Comparison of ENCODE assay signal across 15 cellular contexts in genomic region chr18:79548621-79548985, GRCh38.
DNase-seq lines count a peak whose midpoint lies in the region; ATAC-seq and TF ChIP-seq lines count a peak whose summit lies in the region.
"Had no signal": no experiment of that assay in that cellular context is flagged by ENCODE, and none has a peak within 500 bp of the region (broad histone marks: within the 10 kb centered on the region; RNA-seq: fewer than 3 reads in every experiment).

No MANE protein-coding gene starts in this region.

- H4K91ac ChIP-seq in neuronal stem cell (ENCODE audit: low read depth, low read length, poor library complexity): no peak overlapping the region

- DNase-seq in activated T-cell treated with anti-CD3 and anti-CD28 coated beads, Interleukin-2, amount 50 U/mL, for 1 hour: peak; percentile 4
- DNase-seq in activated T-cell treated with anti-CD3 and anti-CD28 coated beads, Interleukin-2, amount 50 U/mL, for 24 hours: no peak
- peak; percentile 68 for DNase-seq in chondrocyte (ENCODE audit: low spot score)
- no peak for DNase-seq in neuronal stem cell (ENCODE audit: low spot score)
- peak; percentile 17 to 68 for DNase-seq in aorta
- DNase-seq in glutamatergic neuron: no peak
- no peak for DNase-seq in HAP-1 (ENCODE audit: low spot score in 2 of 2)
- no peak for DNase-seq in hippocampal formation (lab: John Stamatoyannopoulos, UW)
- DNase-seq: CD4-positive, alpha-beta T cell; DMS79; GOT3 had no signal

- no peak overlapping the region for H3K4me2 ChIP-seq in neuronal stem cell (ENCODE audit: insufficient read depth, low read length, poor library complexity, severe bottlenecking)

- no peak overlapping the region for H4K8ac ChIP-seq in neuronal stem cell (ENCODE audit: low read depth, low read length)

- no peak overlapping the region for H3K9ac ChIP-seq in neuronal stem cell (ENCODE audit: low read depth, low read length, poor library complexity)

- H2BK12ac ChIP-seq in neuronal stem cell (ENCODE audit: low read length): peak overlapping the region; percentile 10

- no peaks in the 10 kb centered on the region for H3K79me1 ChIP-seq in neuronal stem cell (ENCODE audit: low read depth, low read length)

- peak overlapping the region; percentile 96 for H2AK5ac ChIP-seq in neuronal stem cell (ENCODE audit: low read depth, low read length)

- H3K4me1 ChIP-seq in neuronal stem cell (ENCODE audit: control insufficient read depth in 2 of 2, insufficient read depth in 1 of 2, low read depth in 1 of 2, low read length in 2 of 2) (peaks cover 0 to 5% of the 10 kb centered on the region in 2 donors), aorta (ENCODE audit: control insufficient read depth in 1 of 2, insufficient read depth in 2 of 2, low read length in 2 of 2) (no peaks in the 10 kb centered on the region), HAP-1 (no peaks in the 10 kb centered on the region)

- H3K27me3 Mint-ChIP-seq in activated T-cell treated with anti-CD3 and anti-CD28 coated beads, Interleukin-2, amount 50 U/mL, for 24 hours: no peaks in the 10 kb centered on the region
- H3K27me3 Mint-ChIP-seq in chondrocyte (ENCODE audit: low read depth) (peaks cover 6% of the 10 kb centered on the region), glutamatergic neuron (ENCODE audit: unreplicated experiment) (no peaks in the 10 kb centered on the region)
- H3K27me3 Mint-ChIP-seq: CD4-positive, alpha-beta T cell had no signal

- intact Hi-C loops in aorta (cut with DNase I): no loop called here

- H3K4me1 Mint-ChIP-seq in activated T-cell treated with anti-CD3 and anti-CD28 coated beads, Interleukin-2, amount 50 U/mL, for 24 hours (ENCODE audit: low read depth): no peaks in the 10 kb centered on the region
- H3K4me1 Mint-ChIP-seq in chondrocyte (ENCODE audit: low read depth) (no peaks in the 10 kb centered on the region), glutamatergic neuron (ENCODE audit: low read depth, unreplicated experiment) (no peaks in the 10 kb centered on the region)
- H3K4me1 Mint-ChIP-seq: H9 had no signal

- H3K27ac ChIP-seq in neuronal stem cell (replicated peaks; ENCODE audit: low read length) (no peak overlapping the region), aorta (ENCODE audit: low read depth in 1 of 2, low read length in 2 of 2) (no peak overlapping the region)
- H3K27ac ChIP-seq: 22Rv1, HL-60 had no signal

- H3K4me3 ChIP-seq in neuronal stem cell (ENCODE audit: low read length in 2 of 2) (no peak overlapping the region), aorta (ENCODE audit: low read length in 2 of 2) (no peak overlapping the region), HAP-1 (no peak overlapping the region)
- H3K4me3 ChIP-seq: GM12878 had no signal

- H3K27me3 ChIP-seq in neuronal stem cell (ENCODE audit: control insufficient read depth in 3 of 3, insufficient read depth in 3 of 3, low read depth in 1 of 3, low read length in 3 of 3): no peaks in the 10 kb centered on the region
- no peaks in the 10 kb centered on the region for H3K27me3 ChIP-seq in aorta (ENCODE audit: control insufficient read depth in 1 of 2, insufficient read depth in 2 of 2, low read length in 1 of 2)
- no peaks in the 10 kb centered on the region for H3K27me3 ChIP-seq in HAP-1 (ENCODE audit: low read depth)

- no peak overlapping the region for H2BK120ac ChIP-seq in neuronal stem cell (ENCODE audit: low read depth, low read length)

- no peak overlapping the region for H2BK5ac ChIP-seq in neuronal stem cell (ENCODE audit: low read length)

- no peaks in the 10 kb centered on the region for H3K36me3 Mint-ChIP-seq in activated T-cell treated with anti-CD3 and anti-CD28 coated beads, Interleukin-2, amount 50 U/mL, for 24 hours (ENCODE audit: low read depth)
- H3K36me3 Mint-ChIP-seq in chondrocyte (ENCODE audit: low read depth) (no peaks in the 10 kb centered on the region), glutamatergic neuron (ENCODE audit: unreplicated experiment) (no peaks in the 10 kb centered on the region)

- no peak for TF ChIP-seq CTCF in chondrocyte (IDR thresholded peaks at IDR 0.05)
- no peak for TF ChIP-seq CTCF in glutamatergic neuron (IDR thresholded peaks at IDR 0.05; ENCODE audit: partially characterized antibody, unreplicated experiment)

- H3K23ac ChIP-seq in neuronal stem cell (ENCODE audit: low read depth, low read length, poor library complexity): peak overlapping the region; percentile 43

- H3K4ac ChIP-seq in neuronal stem cell (ENCODE audit: low read length): no peak overlapping the region

- H3K18ac ChIP-seq in neuronal stem cell (ENCODE audit: low read length): no peak overlapping the region

- H3K14ac ChIP-seq in neuronal stem cell (ENCODE audit: low read length): peak overlapping the region; percentile 38

- no peak overlapping the region for H3K27ac Mint-ChIP-seq in activated T-cell treated with anti-CD3 and anti-CD28 coated beads, Interleukin-2, amount 50 U/mL, for 24 hours
- no peak overlapping the region for H3K27ac Mint-ChIP-seq in chondrocyte (ENCODE audit: unreplicated experiment)
- H3K27ac Mint-ChIP-seq in glutamatergic neuron (ENCODE audit: unreplicated experiment): no peak overlapping the region
- H3K27ac Mint-ChIP-seq: CD4-positive, alpha-beta T cell had no signal

- H3K9me3 ChIP-seq in neuronal stem cell (replicated peaks in 1 of 2; ENCODE audit: control insufficient read depth in 2 of 2, insufficient read depth in 1 of 2, low read depth in 1 of 2, low read length in 2 of 2): peaks cover 0 to 4% of the 10 kb centered on the region in 2 donors
- H3K9me3 ChIP-seq in aorta (ENCODE audit: control insufficient read depth, low read length): no peaks in the 10 kb centered on the region
- no peaks in the 10 kb centered on the region for H3K9me3 ChIP-seq in HAP-1

- no peak overlapping the region for H3K4me3 Mint-ChIP-seq in activated T-cell treated with anti-CD3 and anti-CD28 coated beads, Interleukin-2, amount 50 U/mL, for 24 hours
- H3K4me3 Mint-ChIP-seq in chondrocyte (ENCODE audit: unreplicated experiment) (no peak overlapping the region), glutamatergic neuron (ENCODE audit: unreplicated experiment) (no peak overlapping the region)
- H3K4me3 Mint-ChIP-seq: CD4-positive, alpha-beta T cell; H9 had no signal

- no peak for ATAC-seq in aorta (ENCODE audit: low FRiP score)
- ATAC-seq: GM12878 had no signal

- in situ Hi-C loops in HAP-1 (cut with MboI; ENCODE audit: low sequenced_read_pairs): no loop called here

- no peaks in the 10 kb centered on the region for H3K9me3 Mint-ChIP-seq in activated T-cell treated with anti-CD3 and anti-CD28 coated beads, Interleukin-2, amount 50 U/mL, for 24 hours
- H3K9me3 Mint-ChIP-seq in chondrocyte (ENCODE audit: low read depth) (no peaks in the 10 kb centered on the region), glutamatergic neuron (ENCODE audit: unreplicated experiment) (peaks cover 1% of the 10 kb centered on the region)
- H3K9me3 Mint-ChIP-seq: CD4-positive, alpha-beta T cell had no signal

- H3K36me3 ChIP-seq in neuronal stem cell (replicated peaks in 1 of 2; ENCODE audit: control insufficient read depth in 2 of 2, insufficient read depth in 2 of 2, low read length in 2 of 2): no peaks in the 10 kb centered on the region
- H3K36me3 ChIP-seq in aorta (ENCODE audit: control insufficient read depth in 1 of 2, insufficient read depth in 2 of 2, low read length in 1 of 2): no peaks in the 10 kb centered on the region
- H3K36me3 ChIP-seq in HAP-1 (replicated peaks): no peaks in the 10 kb centered on the region

- no CpG with 5 or more reads among the region's 24 CpGs for WGBS in neuronal stem cell (ENCODE audit: extremely low coverage in 2 of 2, insufficient read length in 2 of 2, insufficient replicate concordance in 1 of 2), 2 donors
- 88 to 90% methylated on average over 24 of the region's 24 CpGs for WGBS in aorta, 2 donors

- H2AFZ ChIP-seq in neuronal stem cell (ENCODE audit: low read length): no peak overlapping the region

- H2BK15ac ChIP-seq in neuronal stem cell (ENCODE audit: low read length): no peak overlapping the region

Comparison
In these comparisons a context has a peak if more than half of its experiments do, and no peak if none do; other contexts are left out.
1. DNase-seq: peak in activated T-cell treated with anti-CD3 and anti-CD28 coated beads, Interleukin-2, amount 50 U/mL, for 1 hour (single experiment), chondrocyte (single experiment) and aorta (2 of 2); none in activated T-cell treated with anti-CD3 and anti-CD28 coated beads, Interleukin-2, amount 50 U/mL, for 24 hours (single experiment), neuronal stem cell (single experiment), glutamatergic neuron (single experiment), HAP-1 (0 of 2) and hippocampal formation (0 of 2).